In the genomic region with DNA sequence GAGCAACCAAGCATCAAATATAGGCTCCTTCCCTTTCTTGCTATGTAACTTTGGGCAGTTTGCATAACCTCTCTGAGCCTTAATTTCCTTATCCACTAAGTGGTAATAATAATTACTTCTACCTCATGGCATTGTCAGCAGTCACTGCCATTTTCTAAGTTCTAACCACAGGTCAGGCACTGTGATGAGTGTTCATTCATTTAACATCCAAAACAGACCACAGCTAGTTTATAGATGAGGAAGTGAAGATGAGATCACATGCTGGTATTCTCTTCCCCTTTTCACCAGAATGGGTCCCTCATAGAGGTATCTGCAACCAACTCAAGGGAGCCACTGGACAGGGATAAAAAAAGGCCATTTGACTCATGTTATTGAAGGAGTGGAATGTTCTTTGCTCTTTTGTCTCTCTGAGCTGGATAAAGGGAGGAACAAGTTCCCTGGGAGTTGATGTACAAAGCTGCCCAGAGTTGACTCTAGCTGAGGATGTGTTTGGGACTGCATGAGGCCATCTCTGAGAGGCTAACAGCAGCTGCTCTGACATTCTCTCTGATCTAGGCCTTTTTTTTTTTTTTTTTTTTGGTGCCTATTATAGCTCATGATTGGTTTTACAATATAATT, we compare ENCODE assay signal across 8 cellular contexts.
A peak's percentile ranks its signal among the peaks of the same experiment; 100 is the strongest.
DNase-seq lines count a peak whose midpoint lies in the region; ATAC-seq and TF ChIP-seq lines count a peak whose summit lies in the region.

No MANE protein-coding gene starts in this region.

- H3K9me3 ChIP-seq in endodermal cell (ENCODE audit: control insufficient read depth, low read length) (no peaks in the 10 kb centered on the region), esophagus muscularis mucosa (no peaks in the 10 kb centered on the region)

- no peak for TF ChIP-seq EP300 in esophagus muscularis mucosa (IDR thresholded peaks at IDR 0.05)

- no peak overlapping the region for H3K4me3 ChIP-seq in endodermal cell (ENCODE audit: low read length)
- H3K4me3 ChIP-seq in esophagus muscularis mucosa: no peak overlapping the region

- no peak overlapping the region for H3K9ac ChIP-seq in endodermal cell (ENCODE audit: extremely low read depth, low read length, poor library complexity, severe bottlenecking)

- TF ChIP-seq CTCF in endodermal cell (conservative IDR thresholded peaks at IDR 0.05) (no peak), esophagus muscularis mucosa (IDR thresholded peaks at IDR 0.05) (no peak)

- H3K36me3 ChIP-seq in endodermal cell (ENCODE audit: control insufficient read depth, insufficient read depth, low read length): no peaks in the 10 kb centered on the region
- no peaks in the 10 kb centered on the region for H3K36me3 ChIP-seq in esophagus muscularis mucosa

- H3K9me3 Mint-ChIP-seq in activated T-cell treated with anti-CD3 and anti-CD28 coated beads, Interleukin-2, amount 50 U/mL, for 4 hours: no peaks in the 10 kb centered on the region
- H3K9me3 Mint-ChIP-seq in stimulated activated memory B cell treated with anti-CD40 and anti-IgM and Interleukin-4, amounts not matched to agents 10 μg/mL and 1 μg/mL and 100 μg/mL, for 72 hours: peaks cover 2% of the 10 kb centered on the region
- no peaks in the 10 kb centered on the region for H3K9me3 Mint-ChIP-seq in endodermal cell

- no peaks in the 10 kb centered on the region for H3K27me3 Mint-ChIP-seq in activated T-cell treated with anti-CD3 and anti-CD28 coated beads, Interleukin-2, amount 50 U/mL, for 4 hours (ENCODE audit: low read depth)
- H3K27me3 Mint-ChIP-seq in stimulated activated memory B cell treated with anti-CD40 and anti-IgM and Interleukin-4, amounts not matched to agents 10 μg/mL and 1 μg/mL and 100 μg/mL, for 72 hours: no peaks in the 10 kb centered on the region
- H3K27me3 Mint-ChIP-seq in endodermal cell (ENCODE audit: insufficient read depth): no peaks in the 10 kb centered on the region

- H3K4me3 Mint-ChIP-seq in activated T-cell treated with anti-CD3 and anti-CD28 coated beads, Interleukin-2, amount 50 U/mL, for 4 hours: no peak overlapping the region
- H3K4me3 Mint-ChIP-seq in stimulated activated memory B cell treated with anti-CD40 and anti-IgM and Interleukin-4, amounts not matched to agents 10 μg/mL and 1 μg/mL and 100 μg/mL, for 72 hours: no peak overlapping the region
- no peak overlapping the region for H3K4me3 Mint-ChIP-seq in endodermal cell

- H3K27ac Mint-ChIP-seq in stimulated activated memory B cell treated with anti-CD40 and anti-IgM and Interleukin-4, amounts not matched to agents 10 μg/mL and 1 μg/mL and 100 μg/mL, for 72 hours: peak overlapping the region; percentile 92
- no peak overlapping the region for H3K27ac Mint-ChIP-seq in endodermal cell

- H3K27me3 ChIP-seq in endodermal cell (ENCODE audit: control insufficient read depth, insufficient read depth, low read length, poor library complexity, severe bottlenecking) (no peaks in the 10 kb centered on the region), esophagus muscularis mucosa (no peaks in the 10 kb centered on the region)

- DNase-seq in activated T-cell treated with anti-CD3 and anti-CD28 coated beads, Interleukin-2, amount 50 U/mL, for 4 hours: no peak
- DNase-seq in activated T-cell treated with anti-CD3 and anti-CD28 coated beads, Interleukin-2, amount 50 U/mL, for 48 hours: no peak
- DNase-seq in RPMI8226 (peak; percentile 69), endodermal cell (no peak), esophagus muscularis mucosa (ENCODE audit: extremely low spot score) (no peak)
- DNase-seq in effector CD4-positive, alpha-beta T cell: no peak

- intact Hi-C loops in esophagus muscularis mucosa (cut with DNase I): no loop called here

- H3K4me1 Mint-ChIP-seq in activated T-cell treated with anti-CD3 and anti-CD28 coated beads, Interleukin-2, amount 50 U/mL, for 4 hours (ENCODE audit: low read depth): peaks cover 2% of the 10 kb centered on the region
- H3K4me1 Mint-ChIP-seq in stimulated activated memory B cell treated with anti-CD40 and anti-IgM and Interleukin-4, amounts not matched to agents 10 μg/mL and 1 μg/mL and 100 μg/mL, for 72 hours: peaks cover 47% of the 10 kb centered on the region
- H3K4me1 Mint-ChIP-seq in endodermal cell: peaks cover 4% of the 10 kb centered on the region

- H3K36me3 Mint-ChIP-seq in activated T-cell treated with anti-CD3 and anti-CD28 coated beads, Interleukin-2, amount 50 U/mL, for 4 hours (ENCODE audit: insufficient read depth): no peaks in the 10 kb centered on the region
- no peaks in the 10 kb centered on the region for H3K36me3 Mint-ChIP-seq in stimulated activated memory B cell treated with anti-CD40 and anti-IgM and Interleukin-4, amounts not matched to agents 10 μg/mL and 1 μg/mL and 100 μg/mL, for 72 hours
- H3K36me3 Mint-ChIP-seq in endodermal cell (ENCODE audit: low read depth): no peaks in the 10 kb centered on the region

- ATAC-seq in activated T-cell treated with anti-CD3 and anti-CD28 coated beads, Interleukin-2, amount 50 U/mL, for 4 hours: peak; percentile 38 to 55
- ATAC-seq in HG02981 (IDR thresholded peaks at IDR 0.05; ENCODE audit: unreplicated experiment): peak; percentile 96
- ATAC-seq in stimulated activated memory B cell treated with anti-CD40 and anti-IgM and Interleukin-4, amounts not matched to agents 10 μg/mL and 1 μg/mL and 100 μg/mL, for 72 hours: peak; percentile 99

- H3K4me1 ChIP-seq in endodermal cell (ENCODE audit: control insufficient read depth, insufficient read depth, low read length): no peaks in the 10 kb centered on the region
- no peaks in the 10 kb centered on the region for H3K4me1 ChIP-seq in esophagus muscularis mucosa

- H3K27ac ChIP-seq in endodermal cell (ENCODE audit: low read depth, low read length) (no peak overlapping the region), esophagus muscularis mucosa (replicated peaks in 1 of 4) (no peak overlapping the region)

- no peak for TF ChIP-seq POLR2A in esophagus muscularis mucosa (IDR thresholded peaks at IDR 0.05; ENCODE audit: low read depth)

Comparison
In these comparisons a context has a peak if more than half of its experiments do, and no peak if none do; other contexts are left out.
1. ATAC-seq: peak in every context shown above with its lines; median percentile 99 in stimulated activated memory B cell treated with anti-CD40 and anti-IgM and Interleukin-4, amounts not matched to agents 10 μg/mL and 1 μg/mL and 100 μg/mL, for 72 hours; 96 in HG02981; 46 in activated T-cell treated with anti-CD3 and anti-CD28 coated beads, Interleukin-2, amount 50 U/mL, for 4 hours.